8 cellular contexts compared by ENCODE assay signal in the genomic region with DNA sequence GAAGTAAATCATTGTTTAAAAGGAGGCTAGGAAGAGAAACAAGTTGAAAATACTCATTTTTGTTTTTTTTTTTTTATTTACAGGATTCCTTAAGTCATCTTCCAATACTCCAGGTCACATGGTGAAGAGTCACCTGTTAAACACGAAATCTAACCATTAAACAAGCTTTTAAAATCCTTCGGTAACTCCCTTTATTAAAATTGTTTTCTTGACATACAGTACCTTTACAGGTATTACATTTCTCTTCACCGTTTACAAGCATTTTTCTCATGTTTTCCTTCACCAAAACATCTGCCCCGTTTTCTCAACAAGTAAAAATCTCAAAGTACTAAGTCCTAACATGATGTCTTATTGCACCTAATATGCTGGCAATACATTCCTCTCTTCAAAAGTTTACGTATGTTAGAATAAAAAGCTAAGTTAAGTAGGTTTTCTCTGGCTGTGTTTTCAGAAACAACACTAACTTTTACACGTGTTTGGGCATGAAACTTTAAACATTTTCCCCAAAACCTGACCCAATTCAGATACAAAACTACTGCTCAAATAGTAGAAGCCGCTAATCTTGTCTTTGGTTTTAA. TPM values are rescaled to one million over a fixed set of nuclear protein-coding genes. Genes with fewer than 3 reads are reported as not detected.
DNase-seq lines count a peak whose midpoint lies in the region; ATAC-seq and TF ChIP-seq lines count a peak whose summit lies in the region.

No MANE protein-coding gene starts in this region.

- no peaks in the 10 kb centered on the region for H3K9me3 Mint-ChIP-seq in activated naive CD4-positive, alpha-beta T cell treated with anti-CD3 and anti-CD28 coated beads, Interleukin-2, amount 50 U/mL, for 24 hours
- H3K9me3 Mint-ChIP-seq in activated naive CD4-positive, alpha-beta T cell treated with anti-CD3 and anti-CD28 coated beads, Interleukin-2, amount 10 ng/mL, durations not matched to agents 7 days and 5 days: no peaks in the 10 kb centered on the region

- H3K4me1 ChIP-seq in adipocyte (ENCODE audit: control insufficient read depth, insufficient read depth, low read length) (peaks cover 32% of the 10 kb centered on the region), liver (ENCODE audit: control insufficient read depth in 4 of 4, insufficient read depth in 4 of 4, low read length in 3 of 4) (peaks cover 8 to 55% (median 35%) of the 10 kb centered on the region in 4 donors), transverse colon (peaks cover 30 to 69% (median 41%) of the 10 kb centered on the region in 4 donors)

- no peak for ATAC-seq in HG03457 (IDR thresholded peaks at IDR 0.05; ENCODE audit: unreplicated experiment)

- peak overlapping the region; percentile 93 for H3K27ac Mint-ChIP-seq in activated naive CD4-positive, alpha-beta T cell treated with anti-CD3 and anti-CD28 coated beads, Interleukin-2, amount 50 U/mL, for 24 hours
- H3K27ac Mint-ChIP-seq in activated naive CD4-positive, alpha-beta T cell treated with anti-CD3 and anti-CD28 coated beads, Interleukin-2, amount 10 ng/mL, durations not matched to agents 7 days and 5 days: no peak overlapping the region

- no peak for TF ChIP-seq CTCF in liver (IDR thresholded peaks at IDR 0.05; ENCODE audit: low read depth, low read length, missing input control)
- no peak for TF ChIP-seq CTCF in transverse colon (IDR thresholded peaks at IDR 0.05)
- TF ChIP-seq CTCF in GM10248 (IDR thresholded peaks at IDR 0.05; ENCODE audit: control extremely low read depth, extremely low read depth, low read depth, missing control alignments): no peak

- no peaks in the 10 kb centered on the region for H3K27me3 Mint-ChIP-seq in activated naive CD4-positive, alpha-beta T cell treated with anti-CD3 and anti-CD28 coated beads, Interleukin-2, amount 50 U/mL, for 24 hours
- H3K27me3 Mint-ChIP-seq in activated naive CD4-positive, alpha-beta T cell treated with anti-CD3 and anti-CD28 coated beads, Interleukin-2, amount 10 ng/mL, durations not matched to agents 7 days and 5 days: no peaks in the 10 kb centered on the region

- no peak for TF ChIP-seq POLR2A in transverse colon (IDR thresholded peaks at IDR 0.05)

- 2% methylated on average over 7 of the region's 7 CpGs for WGBS in liver
- 1% methylated on average over 7 of the region's 7 CpGs for WGBS in transverse colon (ENCODE audit: low coverage in 1 of 2), 2 donors

- no peak for TF ChIP-seq EP300 in transverse colon (IDR thresholded peaks at IDR 0.05; ENCODE audit: low read depth)

- H3K9me3 ChIP-seq in adipocyte (ENCODE audit: control insufficient read depth, low read length) (no peaks in the 10 kb centered on the region), liver (ENCODE audit: control insufficient read depth in 4 of 4, low read length in 3 of 4) (no peaks in the 10 kb centered on the region), transverse colon (no peaks in the 10 kb centered on the region)

- H3K36me3 Mint-ChIP-seq in activated naive CD4-positive, alpha-beta T cell treated with anti-CD3 and anti-CD28 coated beads, Interleukin-2, amount 50 U/mL, for 24 hours: peaks cover 3% of the 10 kb centered on the region
- peaks cover 31% of the 10 kb centered on the region for H3K36me3 Mint-ChIP-seq in activated naive CD4-positive, alpha-beta T cell treated with anti-CD3 and anti-CD28 coated beads, Interleukin-2, amount 10 ng/mL, durations not matched to agents 7 days and 5 days

- POLR2A ChIA-PET in GM10248 (lab: Yijun Ruan, JAX): interaction anchor here (2.0 kb wide), 1 partner anchor 97 kb away, joined by 10 read pairs; the partner anchor contains the start of gene RHOB

- H3K27ac ChIP-seq in liver (ENCODE audit: low read depth in 1 of 2, low read length in 2 of 2): peak overlapping the region; percentile 89 to 98
- H3K27ac ChIP-seq in transverse colon: peak overlapping the region; percentile 94 to 97 (median 95)

- intact Hi-C loops in transverse colon (cut with DNase I; ENCODE audit: low total_unique reads): no loop called here

- H3K36me3 ChIP-seq in adipocyte (ENCODE audit: control insufficient read depth, insufficient read depth, low read length, severe bottlenecking): no peaks in the 10 kb centered on the region
- H3K36me3 ChIP-seq in liver (ENCODE audit: control insufficient read depth in 4 of 4, insufficient read depth in 3 of 4, low read depth in 1 of 4, low read length in 3 of 4): peaks cover 0 to 4% (median 0%) of the 10 kb centered on the region in 4 donors
- no peaks in the 10 kb centered on the region for H3K36me3 ChIP-seq in transverse colon

- in situ Hi-C loops in transverse colon (cut with MboI; ENCODE audit: low pct_ligation_motif_present in 1 of 4, low pct_unique_long_range_greater_than_20kb in 1 of 4, low sequenced_read_pairs in 3 of 4): no loop called here

- TF ChIP-seq RAD21 in liver (IDR thresholded peaks at IDR 0.05): no peak

- H3K4me3 ChIP-seq in adipocyte (ENCODE audit: low read length) (peak overlapping the region; percentile 96), liver (ENCODE audit: low read depth in 1 of 3, low read length in 3 of 3) (peak overlapping the region; percentile 90 to 99 (median 95)), transverse colon (peak overlapping the region; percentile 83 to 92 (median 90))

- H3K4me3 Mint-ChIP-seq in activated naive CD4-positive, alpha-beta T cell treated with anti-CD3 and anti-CD28 coated beads, Interleukin-2, amount 50 U/mL, for 24 hours: no peak overlapping the region
- no peak overlapping the region for H3K4me3 Mint-ChIP-seq in activated naive CD4-positive, alpha-beta T cell treated with anti-CD3 and anti-CD28 coated beads, Interleukin-2, amount 10 ng/mL, durations not matched to agents 7 days and 5 days

- H3K27me3 ChIP-seq in adipocyte (replicated peaks; ENCODE audit: control insufficient read depth, insufficient read depth, low read length): no peaks in the 10 kb centered on the region
- H3K27me3 ChIP-seq in liver (ENCODE audit: control insufficient read depth in 4 of 4, insufficient read depth in 4 of 4, low read length in 3 of 4): no peaks in the 10 kb centered on the region
- no peaks in the 10 kb centered on the region for H3K27me3 ChIP-seq in transverse colon

- H3K9ac ChIP-seq in adipocyte (ENCODE audit: low read length): peak overlapping the region; percentile 93
- H3K9ac ChIP-seq in liver (ENCODE audit: low read depth in 1 of 2, low read length in 2 of 2): peak overlapping the region; percentile 88 to 96

- CTCF ChIA-PET in activated naive CD4-positive, alpha-beta T cell treated with anti-CD3 and anti-CD28 coated beads, Interleukin-2, amount 10 ng/mL, durations not matched to agents 7 days and 5 days (lab: Charles Lee): interaction anchor here (0.7 to 2.3 kb wide), 3 partner anchors 23 to 62 kb away, joined by 3 to 24 read pairs (median 3); no protein-coding TSS in a partner anchor
- CTCF ChIA-PET in GM10248 (lab: Yijun Ruan, JAX): interaction anchor here (0.8 kb wide), 1 partner anchor 11 kb away, joined by 3 read pairs; no protein-coding TSS in a partner anchor

- no peak for DNase-seq in activated naive CD4-positive, alpha-beta T cell treated with anti-CD3 and anti-CD28 coated beads, Interleukin-2, amount 10 ng/mL, durations not matched to agents 7 days and 5 days
- peak; percentile 35 for DNase-seq in adipocyte (ENCODE audit: low read depth)
- no peak for DNase-seq in transverse colon
- no peak for DNase-seq in amniotic stem cell (lab: John Stamatoyannopoulos, UW)
- DNase-seq in GM10248 (ENCODE audit: extremely low spot score): no peak

- peaks cover 54% of the 10 kb centered on the region for H3K4me1 Mint-ChIP-seq in activated naive CD4-positive, alpha-beta T cell treated with anti-CD3 and anti-CD28 coated beads, Interleukin-2, amount 50 U/mL, for 24 hours
- peaks cover 48% of the 10 kb centered on the region for H3K4me1 Mint-ChIP-seq in activated naive CD4-positive, alpha-beta T cell treated with anti-CD3 and anti-CD28 coated beads, Interleukin-2, amount 10 ng/mL, durations not matched to agents 7 days and 5 days

TF ChIP-seq in liver, 16 proteins besides CTCF, POLR2A, EP300 and RAD21:
- TF ChIP-seq, protein P1, sequence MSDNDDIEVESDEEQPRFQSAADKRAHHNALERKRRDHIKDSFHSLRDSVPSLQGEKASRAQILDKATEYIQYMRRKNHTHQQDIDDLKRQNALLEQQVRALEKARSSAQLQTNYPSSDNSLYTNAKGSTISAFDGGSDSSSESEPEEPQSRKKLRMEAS (IDR thresholded peaks at IDR 0.05): peak; percentile 10
- no peak for TF ChIP-seq EGR1 (IDR thresholded peaks at IDR 0.05; ENCODE audit: low read depth in 2 of 2)
- no peak for TF ChIP-seq NR2F2 (IDR thresholded peaks at IDR 0.05)

RNA-seq across cellular contexts. Expression of gene PUM2, which starts 1.1 kb away (rescaled TPM):
- total RNA-seq in liver (10 to 100 TPM; 51.5 to 61.0 TPM), transverse colon (10 to 100 TPM; 62.5 to 92.7 (median 70.5) TPM)
- 10 to 100 TPM; 18.5 to 18.8 TPM for polyA plus RNA-seq in liver
